ENCODE assay signal across 8 cellular contexts in genomic region chr5:32092938-32093812, GRCh38.
DNase-seq lines count a peak whose midpoint lies in the region; ATAC-seq and TF ChIP-seq lines count a peak whose summit lies in the region.

No MANE protein-coding gene starts in this region.

- peak overlapping the region; percentile 87 for H3K27ac Mint-ChIP-seq in T-helper 17 cell

- no peaks in the 10 kb centered on the region for H3K27me3 ChIP-seq in ascending aorta
- no peaks in the 10 kb centered on the region for H3K27me3 ChIP-seq in spleen (replicated peaks in 1 of 7)

- H3K4me3 ChIP-seq in ascending aorta (no peak overlapping the region), spleen (no peak overlapping the region)

- H3K36me3 ChIP-seq in ascending aorta: peaks cover 0 to 4% of the 10 kb centered on the region in 2 donors
- peaks cover 0 to 9% (median 0%) of the 10 kb centered on the region in 6 donors for H3K36me3 ChIP-seq in spleen

- TF ChIP-seq CTCF in ascending aorta (IDR thresholded peaks at IDR 0.05): peak; percentile 65 to 71 (median 65)
- TF ChIP-seq CTCF in spleen (IDR thresholded peaks at IDR 0.05 in 8 of 11, conservative IDR thresholded peaks at IDR 0.05 in 3 of 11): peak; percentile 22 to 75 (median 68)

- no peaks in the 10 kb centered on the region for H3K27me3 Mint-ChIP-seq in T-helper 17 cell

- peaks cover 0 to 7% of the 10 kb centered on the region in 2 donors for H3K4me1 ChIP-seq in ascending aorta
- peaks cover 0 to 9% (median 5%) of the 10 kb centered on the region in 6 donors for H3K4me1 ChIP-seq in spleen

- no peak overlapping the region for H3K27ac ChIP-seq in ascending aorta
- H3K27ac ChIP-seq in spleen: no peak overlapping the region

- H3K4me3 Mint-ChIP-seq in T-helper 17 cell: no peak overlapping the region

- TF ChIP-seq POLR2A in spleen (IDR thresholded peaks at IDR 0.05): no peak

- DNase-seq in A172 (ENCODE audit: low spot score): peak; percentile 72
- peak; percentile 14 for DNase-seq in NCI-H187 treated with DMSO at 0.1 percent for 48 hours (lab: John Stamatoyannopoulos, UW)
- DNase-seq in T-helper 17 cell: peak in 2 of 3 donors; percentile 18 to 44
- peak in 1 of 2 donors; percentile 78 for DNase-seq in ascending aorta (ENCODE audit: low spot score in 2 of 2)
- peak in 31 of 51 donors; percentile 13 to 68 (median 42) for DNase-seq in hypothalamus (lab: John Stamatoyannopoulos, UW)
- DNase-seq in spleen: no peak

- peaks cover 4% of the 10 kb centered on the region for H3K4me1 Mint-ChIP-seq in T-helper 17 cell

- peak; percentile 98 for ATAC-seq in GM18519 (IDR thresholded peaks at IDR 0.05; ENCODE audit: low FRiP score, unreplicated experiment)
- ATAC-seq in HG03025 (IDR thresholded peaks at IDR 0.05; ENCODE audit: low FRiP score, unreplicated experiment): peak; percentile 70
- peak; percentile 87 for ATAC-seq in T-helper 17 cell

- 53 to 70% (median 68%) methylated on average over 20 of the region's 20 CpGs for WGBS in spleen, 5 donors

- no peaks in the 10 kb centered on the region for H3K9me3 ChIP-seq in T-helper 17 cell (ENCODE audit: control insufficient read depth, low read length, poor library complexity, severe bottlenecking)
- H3K9me3 ChIP-seq in ascending aorta: no peaks in the 10 kb centered on the region
- H3K9me3 ChIP-seq in spleen: no peaks in the 10 kb centered on the region

- H3K36me3 Mint-ChIP-seq in T-helper 17 cell (ENCODE audit: low read depth): no peaks in the 10 kb centered on the region

- intact Hi-C loops in ascending aorta (cut with DNase I) (loop anchor here (1.0 to 10.0 kb wide), 4 partner anchors 268 to 561 kb away; partner anchors contain the start of genes C5orf22 and DROSHA), spleen (cut with DNase I; ENCODE audit: low total_unique reads) (loop anchor here (5.0 kb wide), 1 partner anchor 511 kb away; no protein-coding TSS in a partner anchor)
